In genomic region chr10:95480901-95481491, GRCh38 we compare ENCODE assay signal across 14 cellular contexts.
A peak's percentile ranks its signal among the peaks of the same experiment; 100 is the strongest.
DNase-seq lines count a peak whose midpoint lies in the region; ATAC-seq and TF ChIP-seq lines count a peak whose summit lies in the region.
"Had no signal": no experiment of that assay in that cellular context is flagged by ENCODE, and none has a peak within 500 bp of the region (broad histone marks: within the 10 kb centered on the region; RNA-seq: fewer than 3 reads in every experiment).

No MANE protein-coding gene starts in this region.

- H3K4me1 ChIP-seq in foreskin keratinocyte, result no peaks in the 10 kb centered on the region
- H3K4me1 ChIP-seq in parathyroid adenoma, result peaks cover 28% of the 10 kb centered on the region
- H3K4me1 ChIP-seq: BE2C had no signal

- H3K79me2 ChIP-seq in parathyroid adenoma, result no peaks in the 10 kb centered on the region

- peak; percentile 45 for ATAC-seq in foreskin keratinocyte
- no peak for ATAC-seq in HG03095 (IDR thresholded peaks at IDR 0.05; ENCODE audit: unreplicated experiment)
- ATAC-seq in GM19023 (IDR thresholded peaks at IDR 0.05; ENCODE audit: unreplicated experiment), result no peak
- ATAC-seq: Panc1 had no signal

- no peak overlapping the region for H3K9ac ChIP-seq in parathyroid adenoma

- H3K36me3 ChIP-seq in parathyroid adenoma (ENCODE audit: control insufficient read depth, insufficient read depth, low read length), result no peaks in the 10 kb centered on the region
- H3K36me3 ChIP-seq: BE2C had no signal

- H3K9me3 ChIP-seq in parathyroid adenoma (ENCODE audit: control insufficient read depth, low read length), result no peaks in the 10 kb centered on the region
- H3K9me3 ChIP-seq: BE2C had no signal

- no peak overlapping the region for H3K4me2 ChIP-seq in parathyroid adenoma (ENCODE audit: low read length)

- H3K27me3 ChIP-seq in foreskin keratinocyte (peaks cover 4% of the 10 kb centered on the region), parathyroid adenoma (ENCODE audit: control insufficient read depth, insufficient read depth, low read length) (no peaks in the 10 kb centered on the region)
- H3K27me3 ChIP-seq: BE2C had no signal

- no peak for TF ChIP-seq CTCF in foreskin keratinocyte (conservative IDR thresholded peaks at IDR 0.05)
- TF ChIP-seq CTCF in parathyroid adenoma (IDR thresholded peaks at IDR 0.05), result no peak

- H3K27ac ChIP-seq in foreskin keratinocyte (no peak overlapping the region), parathyroid adenoma (peak overlapping the region; percentile 84)

- no peak overlapping the region for H2AFZ ChIP-seq in parathyroid adenoma

- peak; percentile 13 for DNase-seq in Daoy (ENCODE audit: low read depth)
- peak; percentile 72 for DNase-seq in NCI-H69 (lab: John Stamatoyannopoulos, UW)
- DNase-seq in foreskin keratinocyte, result no peak
- DNase-seq in activated CD4-positive, alpha-beta T cell treated with anti-CD3 and anti-CD28 coated beads for 4 hours, result no peak
- no peak for DNase-seq in effector CD8-positive, alpha-beta T cell (lab: John Stamatoyannopoulos, UW)
- DNase-seq: activated B cell treated with CpG ODN at 0.5 μM for 24 hours, activated gamma-delta T cell treated with Interleukin-2 at 50 U/mL for 16 hours, BE2C, kidney glomerular epithelial cell, NCI-H1436 treated with DMSO at 0.1 percent for 48 hours had no signal

- no peak overlapping the region for H3K4me3 ChIP-seq in parathyroid adenoma (ENCODE audit: low read depth, low read length)

Comparison
In these comparisons a context has a peak if more than half of its experiments do, and no peak if none do; other contexts are left out.
1. DNase-seq: peak in Daoy (single experiment) and NCI-H69 (single experiment); none in foreskin keratinocyte (0 of 2), activated CD4-positive, alpha-beta T cell treated with anti-CD3 and anti-CD28 coated beads for 4 hours (0 of 2) and effector CD8-positive, alpha-beta T cell (single experiment).